Comparison of ENCODE assay signal across 19 cellular contexts in genomic region chr2:189500456-189501160, GRCh38. TPM values are rescaled to one million over a fixed set of nuclear protein-coding genes. Genes with fewer than 3 reads are reported as not detected.
DNase-seq lines count a peak whose midpoint lies in the region; ATAC-seq, FAIRE-seq and TF ChIP-seq lines count a peak whose summit lies in the region.
"Had no signal": no experiment of that assay in that cellular context is flagged by ENCODE, and none has a peak within 500 bp of the region (broad histone marks: within the 10 kb centered on the region; RNA-seq: fewer than 3 reads in every experiment).

No MANE protein-coding gene starts in this region.

- H3K27me3 Mint-ChIP-seq in Calu3 (ENCODE audit: unreplicated experiment) = no peaks in the 10 kb centered on the region
- no peaks in the 10 kb centered on the region for H3K27me3 Mint-ChIP-seq in activated naive CD8-positive, alpha-beta T cell treated with anti-CD3 and anti-CD28 coated beads for 36 hours

- peak in 1 of 2 donors; percentile 3 for ATAC-seq in gastrocnemius medialis
- ATAC-seq: A549, GM23338, HCT116 had no signal

- no peak overlapping the region for H3K4me3 Mint-ChIP-seq in Calu3 (ENCODE audit: low read depth, unreplicated experiment)
- no peak overlapping the region for H3K4me3 Mint-ChIP-seq in activated naive CD8-positive, alpha-beta T cell treated with anti-CD3 and anti-CD28 coated beads for 36 hours
- H3K4me3 Mint-ChIP-seq: CD8-positive, alpha-beta memory T cell; GM23338 had no signal

- peak; percentile 95 for FAIRE-seq in islet of Langerhans (lab: Jason Lieb, UNC)
- FAIRE-seq: A549 had no signal

- H3K27me3 ChIP-seq in gastrocnemius medialis = no peaks in the 10 kb centered on the region
- H3K27me3 ChIP-seq in breast epithelium = no peaks in the 10 kb centered on the region
- H3K27me3 ChIP-seq: BLaER1 treated with 17β-estradiol and CSF1 and Interleukin-3, amounts not matched to agents 10 nM and 100 nM had no signal

- CTCF ChIA-PET in Calu3 (lab: Charles Lee) = interaction anchor here (0.5 kb wide), 1 partner anchor 67 kb away, joined by 3 read pairs; no protein-coding TSS in a partner anchor

- TF ChIP-seq POLR2A in gastrocnemius medialis (IDR thresholded peaks at IDR 0.05) (no peak), breast epithelium (IDR thresholded peaks at IDR 0.05) (no peak)

- H3K4me1 Mint-ChIP-seq in Calu3 (ENCODE audit: low read depth, unreplicated experiment) = peaks cover 30% of the 10 kb centered on the region
- H3K4me1 Mint-ChIP-seq in activated naive CD8-positive, alpha-beta T cell treated with anti-CD3 and anti-CD28 coated beads for 36 hours = peaks cover 7% of the 10 kb centered on the region
- H3K4me1 Mint-ChIP-seq: GM23338 had no signal

- H3K4me1 ChIP-seq in gastrocnemius medialis (peaks cover 22 to 38% of the 10 kb centered on the region in 2 donors), breast epithelium (no peaks in the 10 kb centered on the region)

- H3K9me3 ChIP-seq in gastrocnemius medialis = no peaks in the 10 kb centered on the region
- H3K9me3 ChIP-seq in breast epithelium = no peaks in the 10 kb centered on the region
- H3K9me3 ChIP-seq: A549 had no signal

- DNase-seq in Calu3 = no peak
- peak; percentile 9 for DNase-seq in NCI-H2081 treated with DMSO at 0.1 percent for 48 hours (lab: John Stamatoyannopoulos, UW)
- DNase-seq in gastrocnemius medialis = no peak
- DNase-seq in amygdala (lab: John Stamatoyannopoulos, UW) = no peak
- no peak for DNase-seq in activated naive CD8-positive, alpha-beta T cell treated with anti-CD3 and anti-CD28 coated beads for 36 hours
- DNase-seq in breast epithelium (ENCODE audit: low spot score in 2 of 2) = no peak
- DNase-seq: CD8-positive, alpha-beta memory T cell; DMS 273 treated with DMSO at 0.1 percent for 48 hours; EL; KBM-7; MV-4-11; NCI-H1436; NCI-H510A treated with DMSO at 0.1 percent for 48 hours; SHP77 treated with DMSO at 0.1 percent for 48 hours had no signal

- peak overlapping the region; percentile 68 to 79 (median 76) for H3K27ac ChIP-seq in gastrocnemius medialis
- no peak overlapping the region for H3K27ac ChIP-seq in breast epithelium
- H3K27ac ChIP-seq: A549; BLaER1 treated with 17β-estradiol and CSF1 and Interleukin-3, amounts not matched to agents 10 nM and 100 nM had no signal

- TF ChIP-seq CTCF in Calu3 (IDR thresholded peaks at IDR 0.05; ENCODE audit: unreplicated experiment) (no peak), gastrocnemius medialis (IDR thresholded peaks at IDR 0.05 in 4 of 5, conservative IDR thresholded peaks at IDR 0.05 in 1 of 5) (no peak), breast epithelium (IDR thresholded peaks at IDR 0.05) (no peak)

- H3K4me3 ChIP-seq in gastrocnemius medialis = peak overlapping the region; percentile 2 to 27 (median 20)
- H3K4me3 ChIP-seq in breast epithelium = no peak overlapping the region
- H3K4me3 ChIP-seq: A549; BLaER1 treated with 17β-estradiol and CSF1 and Interleukin-3, amounts not matched to agents 10 nM and 100 nM; GM23338 had no signal

- in situ Hi-C loops in gastrocnemius medialis (cut with MboI; ENCODE audit: low sequenced_read_pairs in 4 of 4) = no loop called here

- peak overlapping the region; percentile 78 for H3K27ac Mint-ChIP-seq in Calu3 (ENCODE audit: unreplicated experiment)
- H3K27ac Mint-ChIP-seq in activated naive CD8-positive, alpha-beta T cell treated with anti-CD3 and anti-CD28 coated beads for 36 hours = no peak overlapping the region
- H3K27ac Mint-ChIP-seq: CD8-positive, alpha-beta memory T cell; GM23338 had no signal

- BruUV-seq in Calu3 (replicated peaks; lab: Mats Ljungman, UMichigan) = no TSS peak

- H3K9me3 Mint-ChIP-seq in Calu3 (ENCODE audit: low read depth, unreplicated experiment) = no peaks in the 10 kb centered on the region
- H3K9me3 Mint-ChIP-seq in activated naive CD8-positive, alpha-beta T cell treated with anti-CD3 and anti-CD28 coated beads for 36 hours = peaks cover 2% of the 10 kb centered on the region
- H3K9me3 Mint-ChIP-seq: CD8-positive, alpha-beta memory T cell; GM23338 had no signal

- H3K36me3 ChIP-seq in gastrocnemius medialis = no peaks in the 10 kb centered on the region
- no peaks in the 10 kb centered on the region for H3K36me3 ChIP-seq in breast epithelium
- H3K36me3 ChIP-seq: BLaER1 treated with 17β-estradiol and CSF1 and Interleukin-3, amounts not matched to agents 10 nM and 100 nM had no signal

- no peaks in the 10 kb centered on the region for H3K36me3 Mint-ChIP-seq in Calu3 (ENCODE audit: insufficient read depth, unreplicated experiment)
- H3K36me3 Mint-ChIP-seq in activated naive CD8-positive, alpha-beta T cell treated with anti-CD3 and anti-CD28 coated beads for 36 hours = no peaks in the 10 kb centered on the region
- H3K36me3 Mint-ChIP-seq: CD8-positive, alpha-beta memory T cell had no signal

- intact Hi-C loops in Calu3 (cut with micrococcal nuclease; ENCODE audit: unreplicated experiment) = no loop called here
- intact Hi-C loops in gastrocnemius medialis (cut with DNase I; ENCODE audit: low total_unique reads) = loop anchor here (5.0 kb wide), 1 partner anchor 47 kb away; no protein-coding TSS in a partner anchor
- intact Hi-C loops in breast epithelium (cut with DNase I; ENCODE audit: low total_unique reads) = no loop called here

RNA-seq across cellular contexts. Expression of gene WDR75, which starts 59.3 kb away (rescaled TPM):
- total RNA-seq in Calu3 (2022) (53.8 and 57.7 TPM in 2 replicates), gastrocnemius medialis (10 to 100 TPM; 14.0 to 21.4 (median 16.7) TPM), breast epithelium (10 to 100 TPM; 40.0 to 52.4 (median 45.2) TPM)
- total RNA-seq in activated naive CD8-positive, alpha-beta T cell treated with anti-CD3 and anti-CD28 coated beads for 36 hours = 100 to 1,000 TPM; 121 to 133 TPM

Comparison
In these comparisons a context has a peak if more than half of its experiments do, and no peak if none do; other contexts are left out.
1. H3K27ac ChIP-seq: peak in gastrocnemius medialis (4 of 4); none in breast epithelium (0 of 2).
2. H3K4me3 ChIP-seq: peak in gastrocnemius medialis (4 of 4); none in breast epithelium (0 of 3).